ENCODE assay signal across 9 cellular contexts in genomic region chr1:164637461-164638375, GRCh38.
DNase-seq lines count a peak whose midpoint lies in the region; ATAC-seq, FAIRE-seq and TF ChIP-seq lines count a peak whose summit lies in the region.
"Had no signal": no experiment of that assay in that cellular context is flagged by ENCODE, and none has a peak within 500 bp of the region (broad histone marks: within the 10 kb centered on the region; RNA-seq: fewer than 3 reads in every experiment).

No MANE protein-coding gene starts in this region.

- no peaks in the 10 kb centered on the region for H3K36me3 ChIP-seq in adrenal gland (replicated peaks in 1 of 2)
- no peaks in the 10 kb centered on the region for H3K36me3 ChIP-seq in skeletal muscle satellite cell (ENCODE audit: insufficient read depth, low read length)

- TF ChIP-seq CTCF in adrenal gland (IDR thresholded peaks at IDR 0.05) = no peak

- H3K4me2 ChIP-seq in skeletal muscle satellite cell (ENCODE audit: low read length) = peak overlapping the region; percentile 44

- H3K9me3 ChIP-seq in adrenal gland (replicated peaks in 1 of 3) = no peaks in the 10 kb centered on the region
- H3K9me3 ChIP-seq in skeletal muscle satellite cell (replicated peaks; ENCODE audit: low read length) = no peaks in the 10 kb centered on the region

- TF ChIP-seq POLR2A in adrenal gland (IDR thresholded peaks at IDR 0.05) = no peak

- 59 to 71% (median 67%) methylated on average over 13 of the region's 13 CpGs for WGBS in adrenal gland, 4 donors

- peak overlapping the region in 4 of 5 donors; percentile 19 to 87 (median 75) for H3K27ac ChIP-seq in adrenal gland

- FAIRE-seq in HTR-8/SVneo (lab: Jason Lieb, UNC) = no peak

- H3K4me3 ChIP-seq in adrenal gland = no peak overlapping the region
- H3K4me3 ChIP-seq in skeletal muscle satellite cell (ENCODE audit: low read length) = no peak overlapping the region

- no peak overlapping the region for H3K9ac ChIP-seq in skeletal muscle satellite cell (ENCODE audit: low read depth, low read length)

- peaks cover 38 to 79% of the 10 kb centered on the region in 2 donors for H3K4me1 ChIP-seq in adrenal gland (replicated peaks in 1 of 2)
- H3K4me1 ChIP-seq in skeletal muscle satellite cell (ENCODE audit: control insufficient read depth, insufficient read depth, low read length) = peaks cover 30% of the 10 kb centered on the region

- ATAC-seq in left cardiac atrium (peak; percentile 36 to 78), left colon (no peak), GM19351 (IDR thresholded peaks at IDR 0.05; ENCODE audit: unreplicated experiment) (no peak), HG03159 (IDR thresholded peaks at IDR 0.05; ENCODE audit: unreplicated experiment) (no peak), HG03457 (IDR thresholded peaks at IDR 0.05; ENCODE audit: unreplicated experiment) (no peak)
- ATAC-seq: activated T-cell treated with anti-CD3 and anti-CD28 coated beads, Interleukin-2, amount 50 U/mL, for 72 hours had no signal

- DNase-seq in HTR-8/SVneo (ENCODE audit: insufficient read length, low spot score) (peak; percentile 21), adrenal gland (peak in 5 of 7 donors; percentile 47 to 78 (median 58)), left cardiac atrium (peak; percentile 78), left colon (no peak)
- DNase-seq: activated T-cell treated with anti-CD3 and anti-CD28 coated beads, Interleukin-2, amount 50 U/mL, for 72 hours had no signal

- H3K27me3 ChIP-seq in adrenal gland (no peaks in the 10 kb centered on the region), skeletal muscle satellite cell (ENCODE audit: control insufficient read depth, insufficient read depth, low read length) (no peaks in the 10 kb centered on the region)

- intact Hi-C loops in adrenal gland (cut with DNase I) (no loop called here), left cardiac atrium (cut with DNase I) (loop anchor here in 1 of 2 donors (5.0 kb wide), 1 partner anchor 150 kb away; no protein-coding TSS in a partner anchor), left colon (cut with DNase I, micrococcal nuclease) (no loop called here)

Comparison
In these comparisons a context has a peak if more than half of its experiments do, and no peak if none do; other contexts are left out.
1. DNase-seq: peak in HTR-8/SVneo (single experiment), adrenal gland (5 of 7) and left cardiac atrium (single experiment); none in left colon (0 of 2).
2. ATAC-seq: peak in left cardiac atrium (2 of 2); none in left colon (single experiment), GM19351 (single experiment), HG03159 (single experiment) and HG03457 (single experiment).